ENCODE assay signal across 27 cellular contexts in the genomic region with DNA sequence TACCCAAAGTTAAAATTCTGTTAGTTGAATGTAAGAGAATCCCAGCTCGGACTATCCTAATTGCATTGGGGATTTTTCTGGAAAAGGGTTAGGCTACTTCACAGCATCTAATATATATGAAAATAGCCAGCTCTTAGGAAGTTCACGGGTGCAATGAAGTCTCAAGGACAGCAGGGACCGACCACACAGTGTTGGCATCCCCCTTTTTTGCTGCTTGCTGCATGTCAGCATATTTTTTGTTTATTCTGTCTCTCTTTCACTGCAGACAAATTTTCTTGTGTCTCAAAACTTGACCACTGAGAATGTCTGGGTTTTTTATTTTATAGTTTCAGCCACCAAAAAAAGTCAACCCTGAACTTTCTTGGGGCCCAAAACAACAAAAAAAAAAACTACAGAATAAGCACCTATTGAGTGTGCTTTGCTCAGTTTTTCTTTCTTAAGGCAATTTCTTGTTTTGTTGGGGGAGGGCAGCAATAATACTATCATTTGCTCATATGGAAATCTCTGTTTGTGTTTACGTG.
"Had no signal": no experiment of that assay in that cellular context is flagged by ENCODE, and none has a peak within 500 bp of the region (broad histone marks: within the 10 kb centered on the region; RNA-seq: fewer than 3 reads in every experiment).

No MANE protein-coding gene starts in this region.

- H3K36me3 Mint-ChIP-seq: stimulated activated effector memory CD8-positive, alpha-beta T cell treated with anti-CD3 and anti-CD28 coated beads, Interleukin-12 subunit alpha, Interleukin-12 subunit beta, amount 100 ng/mL, for 72 hours; stimulated activated memory B cell treated with anti-CD40 and anti-IgM and Interleukin-4, amounts not matched to agents 10 μg/mL and 1 μg/mL and 100 μg/mL, for 72 hours; stimulated activated naive B cell treated with anti-CD40 and anti-IgM and Interleukin-4, amounts not matched to agents 10 μg/mL and 1 μg/mL and 100 μg/mL, for 72 hours had no signal

- H3K27ac Mint-ChIP-seq: stimulated activated effector memory CD8-positive, alpha-beta T cell treated with anti-CD3 and anti-CD28 coated beads, Interleukin-12 subunit alpha, Interleukin-12 subunit beta, amount 100 ng/mL, for 72 hours; stimulated activated memory B cell treated with anti-CD40 and anti-IgM and Interleukin-4, amounts not matched to agents 10 μg/mL and 1 μg/mL and 100 μg/mL, for 72 hours; stimulated activated naive B cell treated with anti-CD40 and anti-IgM and Interleukin-4, amounts not matched to agents 10 μg/mL and 1 μg/mL and 100 μg/mL, for 72 hours; stimulated activated naive CD8-positive, alpha-beta T cell treated with anti-CD3 and anti-CD28 coated beads, Interleukin-15, amount 100 ng/mL, for 72 hours; stimulated activated naive CD8-positive, alpha-beta T cell treated with anti-CD3 and anti-CD28 coated beads, Interleukin-15, Interleukin-2, amounts not matched to agents 100 ng/mL and 50 ng/mL, for 24 hours had no signal

- H3K4me3 ChIP-seq: stomach, suprapubic skin, testis, thoracic aorta, thyroid gland, tibial artery, tibial nerve, transverse colon, upper lobe of left lung, upper lobe of right lung, uterus, vagina had no signal

- DNase-seq: stimulated activated CD4-positive, alpha-beta T cell treated with anti-CD3 and anti-CD28 coated beads, Interleukin-2, amount 100 ng/mL, for 48 hours; stimulated activated CD4-positive, alpha-beta T cell treated with anti-CD3 and anti-CD28 coated beads, Interleukin-4, amount 100 ng/mL, for 1 hour; stimulated activated CD4-positive, alpha-beta T cell treated with anti-CD3 and anti-CD28 coated beads, Interleukin-4, amount 100 ng/mL, for 24 hours; stimulated activated CD4-positive, alpha-beta T cell treated with anti-CD3 and anti-CD28 coated beads, Interleukin-4, amount 100 ng/mL, for 4 hours; stimulated activated CD8-positive, alpha-beta memory T cell treated with anti-CD3 and anti-CD28 coated beads, Interleukin-4, amount 100 ng/mL, for 48 hours; stimulated activated naive B cell treated with anti-CD40 and anti-IgM and Interleukin-4, amounts not matched to agents 10 μg/mL and 1 μg/mL and 100 μg/mL, for 72 hours; stimulated activated naive CD4-positive, alpha-beta T cell; stimulated activated naive CD4-positive, alpha-beta T cell treated with Interleukin-2 at 50 U/mL for 16 hours; stimulated activated naive CD8-positive, alpha-beta T cell treated with anti-CD3 and anti-CD28 coated beads, Interleukin-15, amount 100 ng/mL, for 72 hours; stimulated activated naive CD8-positive, alpha-beta T cell treated with anti-CD3 and anti-CD28 coated beads, Interleukin-15, Interleukin-2, amounts not matched to agents 100 U/mL and 50 U/mL, for 24 hours; stomach; substantia nigra; testis; thyroid gland; tibial artery; transverse colon; trophoblast cell; upper lobe of left lung; upper lobe of right lung; uterus had no signal

- H3K27me3 ChIP-seq: stomach, suprapubic skin, testis, thyroid gland, tibial artery, tibial nerve, transverse colon, upper lobe of left lung, upper lobe of right lung, uterus, vagina had no signal

- H3K27ac ChIP-seq: stomach, suprapubic skin, testis, thoracic aorta, thyroid gland, tibial artery, tibial nerve, transverse colon, upper lobe of left lung, upper lobe of right lung, uterus, vagina had no signal

- H3K4me1 ChIP-seq: stomach, suprapubic skin, testis, thyroid gland, tibial artery, tibial nerve, transverse colon, upper lobe of left lung, upper lobe of right lung, uterus, vagina had no signal

- H3K4me1 Mint-ChIP-seq: stimulated activated effector memory CD8-positive, alpha-beta T cell treated with anti-CD3 and anti-CD28 coated beads, Interleukin-12 subunit alpha, Interleukin-12 subunit beta, amount 100 ng/mL, for 72 hours; stimulated activated memory B cell treated with anti-CD40 and anti-IgM and Interleukin-4, amounts not matched to agents 10 μg/mL and 1 μg/mL and 100 μg/mL, for 72 hours; stimulated activated naive B cell treated with anti-CD40 and anti-IgM and Interleukin-4, amounts not matched to agents 10 μg/mL and 1 μg/mL and 100 μg/mL, for 72 hours; stimulated activated naive CD8-positive, alpha-beta T cell treated with anti-CD3 and anti-CD28 coated beads, Interleukin-15, amount 100 ng/mL, for 72 hours had no signal

- H3K27me3 Mint-ChIP-seq: stimulated activated memory B cell treated with anti-CD40 and anti-IgM and Interleukin-4, amounts not matched to agents 10 μg/mL and 1 μg/mL and 100 μg/mL, for 72 hours; stimulated activated naive B cell treated with anti-CD40 and anti-IgM and Interleukin-4, amounts not matched to agents 10 μg/mL and 1 μg/mL and 100 μg/mL, for 72 hours; stimulated activated naive CD8-positive, alpha-beta T cell treated with anti-CD3 and anti-CD28 coated beads, Interleukin-15, amount 100 ng/mL, for 72 hours; stimulated activated naive CD8-positive, alpha-beta T cell treated with anti-CD3 and anti-CD28 coated beads, Interleukin-15, Interleukin-2, amounts not matched to agents 100 ng/mL and 50 ng/mL, for 24 hours had no signal

- H3K9me3 ChIP-seq: stomach, testis, thoracic aorta, thyroid gland, tibial artery, tibial nerve, transverse colon, upper lobe of left lung, upper lobe of right lung, uterus, vagina had no signal

- H3K4me3 Mint-ChIP-seq: stimulated activated effector memory CD8-positive, alpha-beta T cell treated with anti-CD3 and anti-CD28 coated beads, Interleukin-12 subunit alpha, Interleukin-12 subunit beta, amount 100 ng/mL, for 72 hours; stimulated activated memory B cell treated with anti-CD40 and anti-IgM and Interleukin-4, amounts not matched to agents 10 μg/mL and 1 μg/mL and 100 μg/mL, for 72 hours; stimulated activated naive B cell treated with anti-CD40 and anti-IgM and Interleukin-4, amounts not matched to agents 10 μg/mL and 1 μg/mL and 100 μg/mL, for 72 hours; stimulated activated naive CD8-positive, alpha-beta T cell treated with anti-CD3 and anti-CD28 coated beads, Interleukin-15, amount 100 ng/mL, for 72 hours; stimulated activated naive CD8-positive, alpha-beta T cell treated with anti-CD3 and anti-CD28 coated beads, Interleukin-15, Interleukin-2, amounts not matched to agents 100 ng/mL and 50 ng/mL, for 24 hours had no signal

- H3K36me3 ChIP-seq: stomach, suprapubic skin, thoracic aorta, thyroid gland, tibial artery, tibial nerve, transverse colon, upper lobe of left lung, upper lobe of right lung, uterus, vagina had no signal

- ATAC-seq: stimulated activated effector memory CD8-positive, alpha-beta T cell treated with anti-CD3 and anti-CD28 coated beads, Interleukin-12 subunit alpha, Interleukin-12 subunit beta, amount 100 ng/mL, for 72 hours; stimulated activated memory B cell treated with anti-CD40 and anti-IgM and Interleukin-4, amounts not matched to agents 10 μg/mL and 1 μg/mL and 100 μg/mL, for 72 hours; stimulated activated naive B cell treated with anti-CD40 and anti-IgM and Interleukin-4, amounts not matched to agents 10 μg/mL and 1 μg/mL and 100 μg/mL, for 72 hours; stimulated activated naive CD8-positive, alpha-beta T cell treated with anti-CD3 and anti-CD28 coated beads, Interleukin-15, amount 100 ng/mL, for 72 hours; stimulated activated naive CD8-positive, alpha-beta T cell treated with anti-CD3 and anti-CD28 coated beads, Interleukin-15, Interleukin-2, amounts not matched to agents 100 U/mL and 50 U/mL, for 24 hours; upper lobe of right lung had no signal
